ENCODE assay signal across 2 cellular contexts in the genomic region with DNA sequence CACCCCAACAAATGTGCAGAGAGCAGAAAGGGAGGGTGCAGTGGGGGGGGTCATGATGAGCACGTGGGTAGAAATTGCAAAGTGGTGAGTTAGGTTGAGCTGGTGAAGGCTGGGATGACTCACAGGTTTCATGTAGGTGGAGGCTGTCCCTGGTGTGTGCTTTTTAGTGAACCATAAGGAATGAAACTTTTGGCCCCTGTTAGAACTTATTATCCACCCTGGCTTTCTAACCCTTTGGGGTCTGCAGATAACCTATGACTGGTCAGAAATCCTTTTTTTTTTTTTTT.
TF ChIP-seq lines count a peak whose summit lies in the region.

No MANE protein-coding gene starts in this region.

TF ChIP-seq in A549, 52 proteins besides CTCF, POLR2A, EP300 and RAD21 (continued from another document):
- TF ChIP-seq, protein P1, sequence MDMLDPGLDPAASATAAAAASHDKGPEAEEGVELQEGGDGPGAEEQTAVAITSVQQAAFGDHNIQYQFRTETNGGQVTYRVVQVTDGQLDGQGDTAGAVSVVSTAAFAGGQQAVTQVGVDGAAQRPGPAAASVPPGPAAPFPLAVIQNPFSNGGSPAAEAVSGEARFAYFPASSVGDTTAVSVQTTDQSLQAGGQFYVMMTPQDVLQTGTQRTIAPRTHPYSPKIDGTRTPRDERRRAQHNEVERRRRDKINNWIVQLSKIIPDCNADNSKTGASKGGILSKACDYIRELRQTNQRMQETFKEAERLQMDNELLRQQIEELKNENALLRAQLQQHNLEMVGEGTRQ (IDR thresholded peaks at IDR 0.05) = peak; percentile 50
- TF ChIP-seq, protein P2, sequence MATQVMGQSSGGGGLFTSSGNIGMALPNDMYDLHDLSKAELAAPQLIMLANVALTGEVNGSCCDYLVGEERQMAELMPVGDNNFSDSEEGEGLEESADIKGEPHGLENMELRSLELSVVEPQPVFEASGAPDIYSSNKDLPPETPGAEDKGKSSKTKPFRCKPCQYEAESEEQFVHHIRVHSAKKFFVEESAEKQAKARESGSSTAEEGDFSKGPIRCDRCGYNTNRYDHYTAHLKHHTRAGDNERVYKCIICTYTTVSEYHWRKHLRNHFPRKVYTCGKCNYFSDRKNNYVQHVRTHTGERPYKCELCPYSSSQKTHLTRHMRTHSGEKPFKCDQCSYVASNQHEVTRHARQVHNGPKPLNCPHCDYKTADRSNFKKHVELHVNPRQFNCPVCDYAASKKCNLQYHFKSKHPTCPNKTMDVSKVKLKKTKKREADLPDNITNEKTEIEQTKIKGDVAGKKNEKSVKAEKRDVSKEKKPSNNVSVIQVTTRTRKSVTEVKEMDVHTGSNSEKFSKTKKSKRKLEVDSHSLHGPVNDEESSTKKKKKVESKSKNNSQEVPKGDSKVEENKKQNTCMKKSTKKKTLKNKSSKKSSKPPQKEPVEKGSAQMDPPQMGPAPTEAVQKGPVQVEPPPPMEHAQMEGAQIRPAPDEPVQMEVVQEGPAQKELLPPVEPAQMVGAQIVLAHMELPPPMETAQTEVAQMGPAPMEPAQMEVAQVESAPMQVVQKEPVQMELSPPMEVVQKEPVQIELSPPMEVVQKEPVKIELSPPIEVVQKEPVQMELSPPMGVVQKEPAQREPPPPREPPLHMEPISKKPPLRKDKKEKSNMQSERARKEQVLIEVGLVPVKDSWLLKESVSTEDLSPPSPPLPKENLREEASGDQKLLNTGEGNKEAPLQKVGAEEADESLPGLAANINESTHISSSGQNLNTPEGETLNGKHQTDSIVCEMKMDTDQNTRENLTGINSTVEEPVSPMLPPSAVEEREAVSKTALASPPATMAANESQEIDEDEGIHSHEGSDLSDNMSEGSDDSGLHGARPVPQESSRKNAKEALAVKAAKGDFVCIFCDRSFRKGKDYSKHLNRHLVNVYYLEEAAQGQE (IDR thresholded peaks at IDR 0.05) = no peak
TF ChIP-seq in A549: peak in this region for 4.

TF ChIP-seq in GM23338, 12 proteins besides CTCF, POLR2A, EP300 and RAD21 (continued from another document):
- TF ChIP-seq, protein P3, sequence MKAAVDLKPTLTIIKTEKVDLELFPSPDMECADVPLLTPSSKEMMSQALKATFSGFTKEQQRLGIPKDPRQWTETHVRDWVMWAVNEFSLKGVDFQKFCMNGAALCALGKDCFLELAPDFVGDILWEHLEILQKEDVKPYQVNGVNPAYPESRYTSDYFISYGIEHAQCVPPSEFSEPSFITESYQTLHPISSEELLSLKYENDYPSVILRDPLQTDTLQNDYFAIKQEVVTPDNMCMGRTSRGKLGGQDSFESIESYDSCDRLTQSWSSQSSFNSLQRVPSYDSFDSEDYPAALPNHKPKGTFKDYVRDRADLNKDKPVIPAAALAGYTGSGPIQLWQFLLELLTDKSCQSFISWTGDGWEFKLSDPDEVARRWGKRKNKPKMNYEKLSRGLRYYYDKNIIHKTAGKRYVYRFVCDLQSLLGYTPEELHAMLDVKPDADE (IDR thresholded peaks at IDR 0.05) = no peak
- TF ChIP-seq EZH2phosphoT487 (IDR thresholded peaks at IDR 0.05; ENCODE audit: unreplicated experiment) = no peak
- TF ChIP-seq CREB1 (CRISPR knock-in tag; IDR thresholded peaks at IDR 0.05; ENCODE audit: low read depth) = no peak
- TF ChIP-seq, protein P2 (IDR thresholded peaks at IDR 0.05; ENCODE audit: unreplicated experiment) = no peak
- TF ChIP-seq, protein P4, sequence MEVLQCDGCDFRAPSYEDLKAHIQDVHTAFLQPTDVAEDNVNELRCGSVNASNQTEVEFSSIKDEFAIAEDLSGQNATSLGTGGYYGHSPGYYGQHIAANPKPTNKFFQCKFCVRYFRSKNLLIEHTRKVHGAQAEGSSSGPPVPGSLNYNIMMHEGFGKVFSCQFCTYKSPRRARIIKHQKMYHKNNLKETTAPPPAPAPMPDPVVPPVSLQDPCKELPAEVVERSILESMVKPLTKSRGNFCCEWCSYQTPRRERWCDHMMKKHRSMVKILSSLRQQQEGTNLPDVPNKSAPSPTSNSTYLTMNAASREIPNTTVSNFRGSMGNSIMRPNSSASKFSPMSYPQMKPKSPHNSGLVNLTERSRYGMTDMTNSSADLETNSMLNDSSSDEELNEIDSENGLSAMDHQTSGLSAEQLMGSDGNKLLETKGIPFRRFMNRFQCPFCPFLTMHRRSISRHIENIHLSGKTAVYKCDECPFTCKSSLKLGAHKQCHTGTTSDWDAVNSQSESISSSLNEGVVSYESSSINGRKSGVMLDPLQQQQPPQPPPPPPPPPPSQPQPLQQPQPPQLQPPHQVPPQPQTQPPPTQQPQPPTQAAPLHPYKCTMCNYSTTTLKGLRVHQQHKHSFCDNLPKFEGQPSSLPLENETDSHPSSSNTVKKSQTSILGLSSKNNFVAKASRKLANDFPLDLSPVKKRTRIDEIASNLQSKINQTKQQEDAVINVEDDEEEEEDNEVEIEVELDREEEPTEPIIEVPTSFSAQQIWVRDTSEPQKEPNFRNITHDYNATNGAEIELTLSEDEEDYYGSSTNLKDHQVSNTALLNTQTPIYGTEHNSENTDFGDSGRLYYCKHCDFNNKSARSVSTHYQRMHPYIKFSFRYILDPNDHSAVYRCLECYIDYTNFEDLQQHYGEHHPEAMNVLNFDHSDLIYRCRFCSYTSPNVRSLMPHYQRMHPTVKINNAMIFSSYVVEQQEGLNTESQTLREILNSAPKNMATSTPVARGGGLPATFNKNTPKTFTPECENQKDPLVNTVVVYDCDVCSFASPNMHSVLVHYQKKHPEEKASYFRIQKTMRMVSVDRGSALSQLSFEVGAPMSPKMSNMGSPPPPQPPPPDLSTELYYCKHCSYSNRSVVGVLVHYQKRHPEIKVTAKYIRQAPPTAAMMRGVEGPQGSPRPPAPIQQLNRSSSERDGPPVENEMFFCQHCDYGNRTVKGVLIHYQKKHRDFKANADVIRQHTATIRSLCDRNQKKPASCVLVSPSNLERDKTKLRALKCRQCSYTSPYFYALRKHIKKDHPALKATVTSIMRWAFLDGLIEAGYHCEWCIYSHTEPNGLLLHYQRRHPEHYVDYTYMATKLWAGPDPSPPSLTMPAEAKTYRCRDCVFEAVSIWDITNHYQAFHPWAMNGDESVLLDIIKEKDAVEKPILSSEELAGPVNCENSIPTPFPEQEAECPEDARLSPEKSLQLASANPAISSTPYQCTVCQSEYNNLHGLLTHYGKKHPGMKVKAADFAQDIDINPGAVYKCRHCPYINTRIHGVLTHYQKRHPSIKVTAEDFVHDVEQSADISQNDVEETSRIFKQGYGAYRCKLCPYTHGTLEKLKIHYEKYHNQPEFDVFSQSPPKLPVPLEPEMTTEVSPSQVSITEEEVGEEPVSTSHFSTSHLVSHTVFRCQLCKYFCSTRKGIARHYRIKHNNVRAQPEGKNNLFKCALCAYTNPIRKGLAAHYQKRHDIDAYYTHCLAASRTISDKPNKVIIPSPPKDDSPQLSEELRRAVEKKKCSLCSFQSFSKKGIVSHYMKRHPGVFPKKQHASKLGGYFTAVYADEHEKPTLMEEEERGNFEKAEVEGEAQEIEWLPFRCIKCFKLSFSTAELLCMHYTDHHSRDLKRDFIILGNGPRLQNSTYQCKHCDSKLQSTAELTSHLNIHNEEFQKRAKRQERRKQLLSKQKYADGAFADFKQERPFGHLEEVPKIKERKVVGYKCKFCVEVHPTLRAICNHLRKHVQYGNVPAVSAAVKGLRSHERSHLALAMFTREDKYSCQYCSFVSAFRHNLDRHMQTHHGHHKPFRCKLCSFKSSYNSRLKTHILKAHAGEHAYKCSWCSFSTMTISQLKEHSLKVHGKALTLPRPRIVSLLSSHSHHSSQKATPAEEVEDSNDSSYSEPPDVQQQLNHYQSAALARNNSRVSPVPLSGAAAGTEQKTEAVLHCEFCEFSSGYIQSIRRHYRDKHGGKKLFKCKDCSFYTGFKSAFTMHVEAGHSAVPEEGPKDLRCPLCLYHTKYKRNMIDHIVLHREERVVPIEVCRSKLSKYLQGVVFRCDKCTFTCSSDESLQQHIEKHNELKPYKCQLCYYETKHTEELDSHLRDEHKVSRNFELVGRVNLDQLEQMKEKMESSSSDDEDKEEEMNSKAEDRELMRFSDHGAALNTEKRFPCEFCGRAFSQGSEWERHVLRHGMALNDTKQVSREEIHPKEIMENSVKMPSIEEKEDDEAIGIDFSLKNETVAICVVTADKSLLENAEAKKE (CRISPR knock-in tag; IDR thresholded peaks at IDR 0.05) = no peak
- no peak for TF ChIP-seq POLR2AphosphoS5 (IDR thresholded peaks at IDR 0.05; ENCODE audit: low read depth)
- TF ChIP-seq NANOG (IDR thresholded peaks at IDR 0.05; ENCODE audit: borderline replicate concordance) = no peak
